Comparison of ENCODE assay signal across 8 cellular contexts in the genomic region with DNA sequence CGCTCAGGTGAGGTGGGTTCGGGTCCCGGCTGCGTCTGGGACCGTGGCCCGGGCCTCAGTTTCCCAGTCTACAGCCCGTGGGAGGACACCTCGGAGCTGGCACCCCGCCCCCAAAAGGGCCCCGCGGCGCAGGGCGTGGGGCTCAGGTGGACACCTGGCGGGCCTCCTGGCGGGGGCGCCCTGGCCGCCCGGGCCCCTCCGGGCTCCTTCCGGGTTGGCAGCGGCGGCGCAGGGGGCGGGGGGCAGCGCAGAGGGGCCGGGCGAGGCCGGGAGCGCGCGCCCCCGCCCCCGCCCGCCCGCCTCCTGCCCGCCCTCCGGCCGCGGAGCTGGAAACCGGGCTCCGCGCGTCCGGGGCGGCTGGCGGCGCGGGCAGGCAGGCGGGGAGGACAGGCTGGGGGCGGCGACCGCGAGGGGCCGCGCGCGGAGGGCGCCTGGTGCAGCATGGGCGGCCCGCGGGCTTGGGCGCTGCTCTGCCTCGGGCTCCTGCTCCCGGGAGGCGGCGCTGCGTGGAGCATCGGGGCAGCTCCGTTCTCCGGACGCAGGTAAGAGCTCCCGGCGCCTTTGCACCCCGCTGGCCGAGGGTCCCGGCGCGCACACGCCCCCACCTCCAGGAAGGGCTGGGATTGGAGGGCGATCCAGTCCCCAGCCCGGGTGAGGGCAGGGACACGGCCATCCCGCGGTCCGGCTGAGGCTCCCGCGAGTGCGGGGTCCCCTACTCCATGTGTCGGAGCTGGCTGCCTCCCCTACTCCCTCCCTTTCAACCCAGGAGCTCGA. TPM values are rescaled to one million over a fixed set of nuclear protein-coding genes. Genes with fewer than 3 reads are reported as not detected.
DNase-seq lines count a peak whose midpoint lies in the region; ATAC-seq and TF ChIP-seq lines count a peak whose summit lies in the region.

A gene (plus strand): TSS at position 299 of the 774 bp plus-strand sequence. CDS start 143 bp downstream, at position 442.

- intact Hi-C loops in CD4-positive, alpha-beta memory T cell (cut with micrococcal nuclease), result no loop called here
- intact Hi-C loops in heart left ventricle (cut with DNase I), result loop anchor here in 1 of 10 donors (5.0 kb wide), 1 partner anchor 37 kb away; no protein-coding TSS in a partner anchor
- intact Hi-C loops in prostate gland (cut with DNase I), result no loop called here

- H3K36me3 Mint-ChIP-seq in CD4-positive, alpha-beta memory T cell, result no peaks in the 10 kb centered on the region

- peak in 2 of 5 donors; percentile 10 to 14 for DNase-seq in CD4-positive, alpha-beta memory T cell
- DNase-seq in GM20000 (ENCODE audit: low spot score) (peak; percentile 86), heart left ventricle (peak in 3 of 5 donors; percentile 28 to 73 (median 45)), prostate gland (ENCODE audit: low spot score) (no peak), SK-N-DZ (ENCODE audit: low spot score) (no peak)
- DNase-seq in activated T-cell treated with anti-CD3 and anti-CD28 coated beads, Interleukin-2, amount 50 U/mL, for 1 hour, result peak; percentile 37

- H3K4me1 ChIP-seq in CD4-positive, alpha-beta memory T cell (ENCODE audit: insufficient read depth, low read length), result peaks cover 17% of the 10 kb centered on the region
- H3K4me1 ChIP-seq in heart left ventricle, result peaks cover 0 to 29% (median 19%) of the 10 kb centered on the region in 12 donors
- H3K4me1 ChIP-seq in prostate gland (replicated peaks), result no peaks in the 10 kb centered on the region

- H3K27ac Mint-ChIP-seq in CD4-positive, alpha-beta memory T cell, result peak within 1 kb of the TSS in 1 of 7 donors; percentile 54

- no peak for TF ChIP-seq POLR2A in heart left ventricle (IDR thresholded peaks at IDR 0.05)
- peak; percentile 9 for TF ChIP-seq POLR2A in prostate gland (IDR thresholded peaks at IDR 0.05)

- no peaks in the 10 kb centered on the region for H3K9me3 ChIP-seq in CD4-positive, alpha-beta memory T cell (ENCODE audit: control insufficient read depth in 1 of 2, low read length in 2 of 2)
- H3K9me3 ChIP-seq in heart left ventricle (no peaks in the 10 kb centered on the region), prostate gland (no peaks in the 10 kb centered on the region)

- H3K4me3 Mint-ChIP-seq in CD4-positive, alpha-beta memory T cell, result peak within 1 kb of the TSS; percentile 25 to 80 (median 70)

- no peaks in the 10 kb centered on the region for H3K9me3 Mint-ChIP-seq in CD4-positive, alpha-beta memory T cell

- TF ChIP-seq CTCF in GM20000 (IDR thresholded peaks at IDR 0.05; ENCODE audit: extremely low read depth, missing control alignments) (peak; percentile 10), heart left ventricle (IDR thresholded peaks at IDR 0.05) (peak in 6 of 12 donors; percentile 5 to 20 (median 14)), prostate gland (IDR thresholded peaks at IDR 0.05) (peak in 1 of 4 experiments; percentile 15)

- ATAC-seq in heart left ventricle (peak in 2 of 4 donors; percentile 23 to 42), esophagus mucosa (no peak), HG03571 (IDR thresholded peaks at IDR 0.05; ENCODE audit: unreplicated experiment) (no peak)

- peaks cover 12 to 27% (median 17%) of the 10 kb centered on the region in 4 donors for H3K4me1 Mint-ChIP-seq in CD4-positive, alpha-beta memory T cell

- peaks cover 12 to 27% of the 10 kb centered on the region in 2 donors for H3K27me3 Mint-ChIP-seq in CD4-positive, alpha-beta memory T cell

- CTCF ChIA-PET in CD4-positive, alpha-beta memory T cell (lab: Charles Lee; ENCODE audit: partially characterized antibody), result interaction anchor here (0.5 to 1.5 kb wide), 3 partner anchors 9 to 454 kb away, joined by 3 to 9 read pairs (median 4); no protein-coding TSS in a partner anchor

- H3K27me3 ChIP-seq in CD4-positive, alpha-beta memory T cell (ENCODE audit: insufficient read depth, low read length), result no peaks in the 10 kb centered on the region
- H3K27me3 ChIP-seq in heart left ventricle, result peaks cover 0 to 17% (median 0%) of the 10 kb centered on the region in 9 donors
- no peaks in the 10 kb centered on the region for H3K27me3 ChIP-seq in prostate gland (replicated peaks; ENCODE audit: insufficient read depth)

- no peaks in the 10 kb centered on the region for H3K36me3 ChIP-seq in CD4-positive, alpha-beta memory T cell (ENCODE audit: insufficient read depth, low read length)
- no peaks in the 10 kb centered on the region for H3K36me3 ChIP-seq in heart left ventricle
- no peaks in the 10 kb centered on the region for H3K36me3 ChIP-seq in prostate gland

- no peak within 1 kb of the TSS for H3K27ac ChIP-seq in CD4-positive, alpha-beta memory T cell (ENCODE audit: low read depth, low read length)
- H3K27ac ChIP-seq in heart left ventricle, result no peak within 1 kb of the TSS
- H3K27ac ChIP-seq in prostate gland, result no peak within 1 kb of the TSS

- WGBS in heart left ventricle, 4 donors, result 2 to 6% (median 4%) methylated on average over 14 to 90 of the region's 90 CpGs
- WGBS in prostate gland, result 4% methylated on average over 37 of the region's 90 CpGs

- H3K4me3 ChIP-seq in CD4-positive, alpha-beta memory T cell (ENCODE audit: low read length in 2 of 2), result no peak within 1 kb of the TSS
- H3K4me3 ChIP-seq in heart left ventricle (peak within 1 kb of the TSS; percentile 16 to 65 (median 56)), prostate gland (peak within 1 kb of the TSS; percentile 46 to 49)

- POLR2A ChIA-PET in CD4-positive, alpha-beta memory T cell (lab: Charles Lee; ENCODE audit: partially characterized antibody), result no interaction called here

RNA-seq across cellular contexts. Expression of the gene that starts here (rescaled TPM):
- total RNA-seq in CD4-positive, alpha-beta memory T cell, result not detected
- under 1 TPM in 1 of 2 donors, not detected in 1; 0.11 TPM for polyA plus RNA-seq in CD4-positive, alpha-beta memory T cell
- total RNA-seq in heart left ventricle (1 to 10 TPM in 2 of 9 donors, under 1 TPM in 6, not detected in 1; 0.16 to 1.5 (median 0.32) TPM), prostate gland (10 to 100 TPM; 12.8 to 14.7 TPM), esophagus mucosa (0.84 TPM)
- polyA plus RNA-seq in heart left ventricle, result under 1 TPM in 1 of 2 donors, not detected in 1; 0.43 TPM
- 3.9 and 4.1 TPM in 2 replicates for polyA plus RNA-seq in SK-N-DZ (2014; cell fraction: cytosol; rRNA removed)
- polyA plus RNA-seq in SK-N-DZ (2014; cell fraction: nucleus; rRNA removed), result 3.2 and 3.3 TPM in 2 replicates

Comparison
In these comparisons a context has a peak if more than half of its experiments do, and no peak if none do; other contexts are left out.
1. DNase-seq: peak in GM20000 (single experiment), activated T-cell treated with anti-CD3 and anti-CD28 coated beads, Interleukin-2, amount 50 U/mL, for 1 hour (single experiment) and heart left ventricle (3 of 5); none in prostate gland (single experiment) and SK-N-DZ (single experiment).
2. H3K4me3 ChIP-seq: peak in heart left ventricle (12 of 12) and prostate gland (2 of 2); none in CD4-positive, alpha-beta memory T cell (0 of 2).